In genomic region chr3:129732200-129732876, GRCh38 we compare ENCODE assay signal across 20 cellular contexts.
DNase-seq lines count a peak whose midpoint lies in the region; ATAC-seq and TF ChIP-seq lines count a peak whose summit lies in the region.
"Had no signal": no experiment of that assay in that cellular context is flagged by ENCODE, and none has a peak within 500 bp of the region (broad histone marks: within the 10 kb centered on the region; RNA-seq: fewer than 3 reads in every experiment).

No MANE protein-coding gene starts in this region.

- peak; percentile 77 for ATAC-seq in Panc1
- ATAC-seq: natural killer cell; stimulated activated naive B cell treated with anti-CD40 and anti-IgM and Interleukin-4, amounts not matched to agents 10 μg/mL and 1 μg/mL and 100 μg/mL, for 72 hours had no signal

- in situ Hi-C loops in Panc1 (cut with HindIII; ENCODE audit: low pct_unique_long_range_greater_than_20kb, low sequenced_read_pairs): loop anchor here (5.0 kb wide), 1 partner anchor 35 kb away; no protein-coding TSS in a partner anchor

- no peak overlapping the region for H3K4me3 ChIP-seq in Panc1 (ENCODE audit: low read depth in 2 of 2, low read length in 2 of 2)
- H3K4me3 ChIP-seq: BLaER1 treated with 17β-estradiol and CSF1 and Interleukin-3, amounts not matched to agents 10 nM and 100 nM; HAP-1 had no signal

- no peaks in the 10 kb centered on the region for H3K27me3 ChIP-seq in Panc1 (ENCODE audit: control insufficient read depth, insufficient read depth, low read length)
- H3K27me3 ChIP-seq: BLaER1 treated with 17β-estradiol and CSF1 and Interleukin-3, amounts not matched to agents 10 nM and 100 nM had no signal

- no peaks in the 10 kb centered on the region for H3K9me3 ChIP-seq in Panc1 (ENCODE audit: control insufficient read depth, insufficient read depth, low read depth, low read length)
- H3K9me3 ChIP-seq: HAP-1 had no signal

- POLR2A ChIA-PET in Panc1 (lab: Charles Lee): interaction anchor here (0.7 kb wide), 1 partner anchor 42 kb away, joined by 4 read pairs; no protein-coding TSS in a partner anchor

- DNase-seq in DMS153 (lab: John Stamatoyannopoulos, UW) (peak; percentile 1), DMS153 treated with DMSO at 0.1 percent for 48 hours (lab: John Stamatoyannopoulos, UW; ENCODE audit: unreplicated experiment) (no peak), Panc1 (ENCODE audit: low read depth, low spot score) (no peak), fibroblast of peridontal ligament (ENCODE audit: extremely low read depth) (peak; percentile 40), putamen (ENCODE audit: low spot score) (peak; percentile 11), HPDE6-E6E7 (ENCODE audit: extremely low spot score) (no peak), HT-29 (ENCODE audit: low spot score) (no peak)
- DNase-seq in activated CD4-positive, alpha-beta T cell treated with anti-CD3 and anti-CD28 coated beads for 48 hours: no peak
- DNase-seq: activated CD4-positive, alpha-beta T cell treated with anti-CD3 and anti-CD28 coated beads, Interleukin-2, amount 50 U/mL, for 1 hour; activated naive CD4-positive, alpha-beta T cell treated with anti-CD3 and anti-CD28 coated beads for 36 hours; activated T-cell treated with anti-CD3 and anti-CD28 coated beads for 4 hours; cortex of kidney; glutamatergic neuron; natural killer cell; NCI-H1694 treated with DMSO at 0.1 percent for 48 hours; NCI-H524; stimulated activated naive B cell treated with anti-CD40 and anti-IgM and Interleukin-4, amounts not matched to agents 10 μg/mL and 1 μg/mL and 100 μg/mL, for 72 hours had no signal

- CTCF ChIA-PET in Panc1 (lab: Charles Lee): no interaction called here

- H3K27ac ChIP-seq in Panc1 (ENCODE audit: low read length): no peak overlapping the region; the same call in 1 of the 2 replicates
- H3K27ac ChIP-seq: 22Rv1; BLaER1 treated with 17β-estradiol and CSF1 and Interleukin-3, amounts not matched to agents 10 nM and 100 nM had no signal

- BruUV-seq in Panc1 (replicated peaks; lab: Mats Ljungman, UMichigan): no TSS peak

- H3K4me1 ChIP-seq in Panc1 (ENCODE audit: control insufficient read depth, insufficient read depth, low read length): peaks cover 14% of the 10 kb centered on the region

- H3K36me3 ChIP-seq in Panc1 (ENCODE audit: control insufficient read depth, insufficient read depth, low read length): no peaks in the 10 kb centered on the region
- H3K36me3 ChIP-seq: HAP-1 had no signal

- intact Hi-C loops in Panc1 (cut with micrococcal nuclease; ENCODE audit: unreplicated experiment): no loop called here

- no peak for TF ChIP-seq CTCF in Panc1 (IDR thresholded peaks at IDR 0.05)

Comparison
In these comparisons a context has a peak if more than half of its experiments do, and no peak if none do; other contexts are left out.
1. DNase-seq: peak in DMS153 (single experiment), fibroblast of peridontal ligament (single experiment) and putamen (single experiment); none in DMS153 treated with DMSO at 0.1 percent for 48 hours (single experiment), Panc1 (single experiment), HPDE6-E6E7 (single experiment), activated CD4-positive, alpha-beta T cell treated with anti-CD3 and anti-CD28 coated beads for 48 hours (single experiment) and HT-29 (single experiment).